In the genomic region with DNA sequence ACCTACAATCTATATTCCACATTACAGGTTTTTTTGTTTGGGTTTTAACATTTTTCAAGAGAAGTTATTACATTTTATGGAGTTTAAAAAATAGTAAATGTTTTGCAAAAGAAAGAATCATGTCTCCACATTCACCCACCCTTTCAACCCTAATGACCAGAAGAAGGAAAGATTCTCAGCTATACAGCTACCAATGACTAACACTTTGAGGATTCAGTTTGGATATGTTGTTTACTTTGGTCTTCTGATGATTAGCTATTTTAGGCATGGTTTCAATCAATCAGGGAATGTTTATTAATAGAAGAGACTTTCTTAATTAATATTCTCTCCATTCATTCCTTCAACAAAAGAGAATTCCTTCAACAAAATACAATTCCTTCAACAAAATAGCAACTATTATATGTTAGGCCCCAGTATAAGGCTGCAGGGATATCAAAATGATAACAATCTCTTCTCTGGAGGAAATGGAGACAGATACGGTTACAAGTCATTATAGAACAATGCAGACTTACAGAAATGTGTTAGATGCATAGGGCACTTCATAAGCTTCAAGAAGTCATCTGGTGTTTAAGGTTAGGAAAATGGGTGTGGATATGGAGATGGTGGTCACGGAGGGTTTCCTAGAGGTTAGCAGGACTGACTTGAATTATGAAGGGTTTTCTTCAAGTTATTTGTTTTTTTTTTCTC, we compare ENCODE assay signal across 17 cellular contexts.
"Had no signal": no experiment of that assay in that cellular context is flagged by ENCODE, and none has a peak within 500 bp of the region (broad histone marks: within the 10 kb centered on the region; RNA-seq: fewer than 3 reads in every experiment).

No MANE protein-coding gene starts in this region.

- H3K4me3 ChIP-seq: cardiac muscle cell, spleen, transverse colon had no signal

- DNase-seq: activated CD8-positive, alpha-beta T cell treated with anti-CD3 and anti-CD28 coated beads, Interleukin-2, amount 10 ng/mL, durations not matched to agents 7 days and 5 days; activated naive CD4-positive, alpha-beta T cell treated with Interleukin-2 at 50 U/mL for 16 hours; activated naive CD8-positive, alpha-beta T cell treated with anti-CD3 and anti-CD28 coated beads, Interleukin-2, amount 50 U/mL, for 24 hours; foreskin melanocyte; head of caudate nucleus; nucleus accumbens; right cardiac atrium; spleen; stimulated activated CD4-positive, alpha-beta T cell treated with anti-CD3 and anti-CD28 coated beads, Interleukin-1b, Interleukin-23, amount 100 ng/mL, for 48 hours; stimulated activated naive CD4-positive, alpha-beta T cell; substantia nigra; transverse colon had no signal

- ATAC-seq: activated CD8-positive, alpha-beta T cell treated with anti-CD3 and anti-CD28 coated beads, Interleukin-2, amount 10 ng/mL, durations not matched to agents 7 days and 5 days; activated naive CD8-positive, alpha-beta T cell treated with anti-CD3 and anti-CD28 coated beads, Interleukin-2, amount 50 U/mL, for 24 hours; natural killer cell treated with Interleukin-12 subunit alpha and Interleukin-12 subunit beta and Interleukin-15 and Interleukin-18, amount 100 ng/mL, for 72 hours; right cardiac atrium had no signal

- H3K27ac ChIP-seq: cardiac muscle cell, transverse colon, VCaP had no signal

- H3K36me3 ChIP-seq: cardiac muscle cell, spleen, transverse colon had no signal

- H3K9me3 ChIP-seq: spleen, transverse colon had no signal

- H3K27me3 ChIP-seq: cardiac muscle cell, spleen had no signal

- FAIRE-seq: astrocyte, islet of Langerhans had no signal
